Comparison of ENCODE assay signal across 9 cellular contexts in genomic region chr6:41442800-41443501, GRCh38.
DNase-seq lines count a peak whose midpoint lies in the region; ATAC-seq and TF ChIP-seq lines count a peak whose summit lies in the region.
"Had no signal": no experiment of that assay in that cellular context is flagged by ENCODE, and none has a peak within 500 bp of the region (broad histone marks: within the 10 kb centered on the region; RNA-seq: fewer than 3 reads in every experiment).

No MANE protein-coding gene starts in this region.

- TF ChIP-seq CTCF in 22Rv1 (IDR thresholded peaks at IDR 0.05) (peak; percentile 83), GM23338 (conservative IDR thresholded peaks at IDR 0.05; ENCODE audit: low read depth in 2 of 2) (peak; percentile 81 to 85), astrocyte of the cerebellum (IDR thresholded peaks at IDR 0.05; ENCODE audit: low read depth, low read length, missing control alignments) (peak; percentile 62), left lung (IDR thresholded peaks at IDR 0.05) (peak; percentile 25 to 30), uterus (IDR thresholded peaks at IDR 0.05) (peak in 3 of 4 experiments; percentile 19 to 52 (median 38))

- peaks cover 45% of the 10 kb centered on the region for H3K4me1 Mint-ChIP-seq in GM23338

- peak overlapping the region; percentile 60 for H3K4me3 Mint-ChIP-seq in GM23338
- H3K4me3 Mint-ChIP-seq: activated naive CD8-positive, alpha-beta T cell treated with anti-CD3 and anti-CD28 coated beads, Interleukin-2, amount 10 ng/mL, durations not matched to agents 7 days and 5 days had no signal

- no peak for TF ChIP-seq POLR2A in uterus (IDR thresholded peaks at IDR 0.05)

- H3K27ac ChIP-seq in 22Rv1 (no peak overlapping the region), GM23338 (ENCODE audit: low read depth) (no peak overlapping the region), left lung (peak overlapping the region in 1 of 2 donors; percentile 44), uterus (peak overlapping the region; percentile 84 to 92)

- peak overlapping the region; percentile 82 for H3K4me3 ChIP-seq in GM23338
- H3K4me3 ChIP-seq in astrocyte of the cerebellum (ENCODE audit: low read depth, low read length) = peak overlapping the region; percentile 14
- no peak overlapping the region for H3K4me3 ChIP-seq in left lung
- H3K4me3 ChIP-seq in uterus = peak overlapping the region in 1 of 2 donors; percentile 33

- H3K9me3 ChIP-seq in left lung (no peaks in the 10 kb centered on the region), uterus (no peaks in the 10 kb centered on the region)

- peak overlapping the region; percentile 97 for H2AFZ ChIP-seq in GM23338

- intact Hi-C loops in left lung (cut with DNase I) (no loop called here), uterus (cut with DNase I; ENCODE audit: low total_unique reads) (no loop called here)

- peaks cover 42% of the 10 kb centered on the region for H3K27me3 Mint-ChIP-seq in GM23338 (ENCODE audit: insufficient read depth, low read depth, poor library complexity)

- H4K20me1 ChIP-seq in GM23338 (replicated peaks; ENCODE audit: insufficient read depth) = no peaks in the 10 kb centered on the region

- H3F3A ChIP-seq in GM23338 (replicated peaks; ENCODE audit: low read depth) = peaks cover 3% of the 10 kb centered on the region; the same call in 1 of the 2 replicates

- H3K27ac Mint-ChIP-seq in GM23338 = no peak overlapping the region
- H3K27ac Mint-ChIP-seq: activated naive CD8-positive, alpha-beta T cell treated with anti-CD3 and anti-CD28 coated beads, Interleukin-2, amount 10 ng/mL, durations not matched to agents 7 days and 5 days had no signal

- H3K9me2 ChIP-seq in GM23338 (ENCODE audit: insufficient read depth) = no peaks in the 10 kb centered on the region

- DNase-seq in GM23338 (ENCODE audit: low spot score) (peak; percentile 95), astrocyte of the cerebellum (ENCODE audit: low read depth) (no peak), left lung (peak in 1 of 2 donors; percentile 55), uterus (peak; percentile 89 to 94), HPDE6-E6E7 (ENCODE audit: extremely low spot score) (no peak), NCI-H2196 treated with DMSO at 0.1 percent for 48 hours (lab: John Stamatoyannopoulos, UW; ENCODE audit: unreplicated experiment) (no peak), NOMO-1 treated with DMSO at 0.1 percent for 48 hours (lab: John Stamatoyannopoulos, UW; ENCODE audit: unreplicated experiment) (no peak)
- DNase-seq: activated naive CD8-positive, alpha-beta T cell treated with anti-CD3 and anti-CD28 coated beads, Interleukin-2, amount 10 ng/mL, durations not matched to agents 7 days and 5 days had no signal

- peaks cover 53% of the 10 kb centered on the region for H3K27me3 ChIP-seq in GM23338 (ENCODE audit: insufficient read depth)
- H3K27me3 ChIP-seq in left lung = peaks cover 0 to 55% of the 10 kb centered on the region in 2 donors
- no peaks in the 10 kb centered on the region for H3K27me3 ChIP-seq in uterus

- H3K36me3 Mint-ChIP-seq in GM23338 (ENCODE audit: low read depth) = no peaks in the 10 kb centered on the region
- H3K36me3 Mint-ChIP-seq: activated naive CD8-positive, alpha-beta T cell treated with anti-CD3 and anti-CD28 coated beads, Interleukin-2, amount 10 ng/mL, durations not matched to agents 7 days and 5 days had no signal

- H3K4me2 ChIP-seq in GM23338 = peak overlapping the region; percentile 97

- no peaks in the 10 kb centered on the region for H3K79me2 ChIP-seq in GM23338 (replicated peaks; ENCODE audit: insufficient read depth)

- in situ Hi-C loops in astrocyte of the cerebellum (cut with HindIII; ENCODE audit: low sequenced_read_pairs) = no loop called here

- H3K9me3 Mint-ChIP-seq in GM23338 = no peaks in the 10 kb centered on the region
- H3K9me3 Mint-ChIP-seq: activated naive CD8-positive, alpha-beta T cell treated with anti-CD3 and anti-CD28 coated beads, Interleukin-2, amount 10 ng/mL, durations not matched to agents 7 days and 5 days had no signal

- ATAC-seq in GM23338 (peak; percentile 87), left lung (peak; percentile 78)

- H3K4me1 ChIP-seq in GM23338 (ENCODE audit: insufficient read depth) = peaks cover 37% of the 10 kb centered on the region
- H3K4me1 ChIP-seq in left lung = peaks cover 11% of the 10 kb centered on the region in 2 donors
- peaks cover 10 to 11% of the 10 kb centered on the region in 2 donors for H3K4me1 ChIP-seq in uterus

- H3K36me3 ChIP-seq in GM23338 (ENCODE audit: insufficient read depth) (no peaks in the 10 kb centered on the region), left lung (no peaks in the 10 kb centered on the region), uterus (no peaks in the 10 kb centered on the region)

TF ChIP-seq in GM23338, 12 proteins besides CTCF, POLR2A, EP300 and RAD21:
- no peak for TF ChIP-seq EZH2phosphoT487 (IDR thresholded peaks at IDR 0.05; ENCODE audit: unreplicated experiment)
- no peak for TF ChIP-seq ZNF114 (CRISPR knock-in tag; IDR thresholded peaks at IDR 0.05)
- TF ChIP-seq POLR2AphosphoS5 (IDR thresholded peaks at IDR 0.05; ENCODE audit: low read depth) = peak; percentile 48
TF ChIP-seq in GM23338: peak in this region for 1.

Comparison
In these comparisons a context has a peak if more than half of its experiments do, and no peak if none do; other contexts are left out.
1. H3K27ac ChIP-seq: peak in uterus (2 of 2); none in 22Rv1 (single experiment) and GM23338 (single experiment).
2. CTCF ChIP-seq: peak in every context shown above with its lines; median percentile 83 in 22Rv1; 83 in GM23338; 62 in astrocyte of the cerebellum; 38 in uterus; 28 in left lung.
3. DNase-seq: peak in GM23338 (single experiment) and uterus (2 of 2); none in astrocyte of the cerebellum (single experiment), HPDE6-E6E7 (single experiment), NCI-H2196 treated with DMSO at 0.1 percent for 48 hours (single experiment) and NOMO-1 treated with DMSO at 0.1 percent for 48 hours (single experiment).
4. H3K4me3 ChIP-seq: peak in GM23338 (single experiment) and astrocyte of the cerebellum (single experiment); none in left lung (0 of 2).